In genomic region chr6:15663057-15663638, GRCh38 we compare ENCODE assay signal across 8 cellular contexts. TPM values are rescaled to one million over a fixed set of nuclear protein-coding genes. Genes with fewer than 3 reads are reported as not detected.
DNase-seq lines count a peak whose midpoint lies in the region; ATAC-seq and TF ChIP-seq lines count a peak whose summit lies in the region.

No MANE protein-coding gene starts in this region.

- H3K4me3 Mint-ChIP-seq in CD14-positive monocyte, result peak overlapping the region; percentile 83 to 89
- H3K4me3 Mint-ChIP-seq in mesothelial cell of epicardium, result peak overlapping the region; percentile 76

- peak overlapping the region; percentile 78 to 88 for H3K4me3 ChIP-seq in uterus

- H3K27ac ChIP-seq in uterus, result peak overlapping the region; percentile 69 to 81

- H3K36me3 ChIP-seq in uterus, result no peaks in the 10 kb centered on the region

- no peak for TF ChIP-seq CTCF in CD14-positive monocyte (IDR thresholded peaks at IDR 0.05)
- TF ChIP-seq CTCF in mesothelial cell of epicardium (IDR thresholded peaks at IDR 0.05; ENCODE audit: unreplicated experiment), result no peak
- TF ChIP-seq CTCF in uterus (IDR thresholded peaks at IDR 0.05), result no peak

- ATAC-seq in GM18858 (IDR thresholded peaks at IDR 0.05; ENCODE audit: unreplicated experiment), result peak; percentile 35
- no peak for ATAC-seq in HG03039 (IDR thresholded peaks at IDR 0.05; ENCODE audit: unreplicated experiment)

- no peaks in the 10 kb centered on the region for H3K9me3 ChIP-seq in uterus

- intact Hi-C loops in CD14-positive monocyte (cut with micrococcal nuclease), result no loop called here
- intact Hi-C loops in uterus (cut with DNase I; ENCODE audit: low total_unique reads), result no loop called here

- H3K9me3 Mint-ChIP-seq in CD14-positive monocyte (no peaks in the 10 kb centered on the region), mesothelial cell of epicardium (no peaks in the 10 kb centered on the region)

- H3K27me3 Mint-ChIP-seq in CD14-positive monocyte (ENCODE audit: low read depth in 3 of 3) (peaks cover 0 to 4% (median 1%) of the 10 kb centered on the region in 3 donors), mesothelial cell of epicardium (ENCODE audit: low read depth) (peaks cover 20% of the 10 kb centered on the region)

- H3K27me3 ChIP-seq in uterus, result no peaks in the 10 kb centered on the region

- H3K4me1 Mint-ChIP-seq in CD14-positive monocyte (peaks cover 33% of the 10 kb centered on the region), mesothelial cell of epicardium (peaks cover 9% of the 10 kb centered on the region)

- H3K27ac Mint-ChIP-seq in CD14-positive monocyte (peak overlapping the region in 6 of 7 donors; percentile 1 to 85 (median 70)), mesothelial cell of epicardium (peak overlapping the region; percentile 63)

- peaks cover 0 to 4% of the 10 kb centered on the region in 2 donors for H3K4me1 ChIP-seq in uterus

- TF ChIP-seq POLR2A in uterus (IDR thresholded peaks at IDR 0.05), result no peak

- no peak for DNase-seq in CD14-positive monocyte (ENCODE audit: low spot score)
- DNase-seq in NOMO-1 treated with DMSO at 0.1 percent for 48 hours (lab: John Stamatoyannopoulos, UW; ENCODE audit: unreplicated experiment), result peak; percentile 68
- DNase-seq in cerebellar cortex (ENCODE audit: low spot score), result peak; percentile 67
- DNase-seq in mesothelial cell of epicardium (ENCODE audit: low spot score in 2 of 2, unreplicated experiment in 2 of 2), result no peak
- no peak for DNase-seq in uterus
- DNase-seq in Ammon's horn (ENCODE audit: low spot score), result no peak

- peaks cover 7 to 21% of the 10 kb centered on the region in 2 donors for H3K36me3 Mint-ChIP-seq in CD14-positive monocyte
- peaks cover 5% of the 10 kb centered on the region for H3K36me3 Mint-ChIP-seq in mesothelial cell of epicardium

RNA-seq across cellular contexts. Expression of gene DTNBP1, which starts 0.3 kb away (rescaled TPM):
- 10 to 100 TPM; 19.7 to 20.5 TPM for polyA plus RNA-seq in CD14-positive monocyte
- 19.0 to 21.6 TPM (median 19.4 TPM) in 3 replicates for total RNA-seq in mesothelial cell of epicardium
- 10 to 100 TPM in 1 of 4 donors, 1 to 10 TPM in 2, not detected in 1; 1.8 to 19.8 (median 9.0) TPM for total RNA-seq in uterus

Comparison
In these comparisons a context has a peak if more than half of its experiments do, and no peak if none do; other contexts are left out.
1. DNase-seq: peak in NOMO-1 treated with DMSO at 0.1 percent for 48 hours (single experiment) and cerebellar cortex (single experiment); none in CD14-positive monocyte (single experiment), mesothelial cell of epicardium (0 of 2), uterus (0 of 2) and Ammon's horn (single experiment).